In the genomic region with DNA sequence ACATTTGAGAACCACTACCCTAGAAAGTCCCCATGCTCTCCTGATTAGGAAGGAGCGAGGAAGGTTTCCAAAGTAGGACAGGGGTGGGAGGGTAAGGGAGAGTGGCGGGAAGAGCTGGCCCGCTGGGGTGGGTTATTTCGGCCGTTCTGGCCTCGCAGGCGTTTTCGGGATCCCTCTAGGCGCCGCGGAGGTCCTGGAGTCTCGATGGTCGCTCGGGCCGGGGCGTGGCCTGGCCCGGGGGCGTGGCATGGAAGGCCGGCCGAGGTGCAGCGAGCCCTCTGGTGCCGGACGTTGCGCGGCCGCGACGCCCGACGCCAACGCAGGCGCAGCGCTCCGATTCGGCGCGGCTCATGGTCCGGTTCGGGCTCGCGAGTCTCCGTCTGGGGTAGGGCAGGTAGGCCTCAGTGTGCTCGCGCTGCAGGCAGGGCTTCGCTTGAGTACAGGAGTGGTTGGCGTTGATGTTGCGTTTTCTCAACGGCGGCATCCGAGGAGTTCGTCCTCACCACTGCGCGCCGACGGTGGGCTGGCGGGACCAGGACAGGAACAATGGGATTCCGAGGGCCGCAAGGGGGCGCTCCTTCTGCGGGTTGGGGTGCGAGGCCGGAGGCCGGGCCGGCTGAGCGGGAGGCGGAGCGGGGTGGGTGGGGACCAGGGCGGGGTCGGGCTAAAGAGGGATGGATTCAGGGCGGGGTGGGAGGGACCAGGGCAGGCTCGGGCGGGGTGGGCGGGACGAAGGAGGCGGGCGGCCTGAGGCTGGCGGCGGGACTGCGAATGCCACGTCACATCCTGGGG, we compare ENCODE assay signal across 1 cellular context.
A peak's percentile ranks its signal among the peaks of the same experiment; 100 is the strongest.
TF ChIP-seq lines count a peak whose summit lies in the region.

A gene with protein sequence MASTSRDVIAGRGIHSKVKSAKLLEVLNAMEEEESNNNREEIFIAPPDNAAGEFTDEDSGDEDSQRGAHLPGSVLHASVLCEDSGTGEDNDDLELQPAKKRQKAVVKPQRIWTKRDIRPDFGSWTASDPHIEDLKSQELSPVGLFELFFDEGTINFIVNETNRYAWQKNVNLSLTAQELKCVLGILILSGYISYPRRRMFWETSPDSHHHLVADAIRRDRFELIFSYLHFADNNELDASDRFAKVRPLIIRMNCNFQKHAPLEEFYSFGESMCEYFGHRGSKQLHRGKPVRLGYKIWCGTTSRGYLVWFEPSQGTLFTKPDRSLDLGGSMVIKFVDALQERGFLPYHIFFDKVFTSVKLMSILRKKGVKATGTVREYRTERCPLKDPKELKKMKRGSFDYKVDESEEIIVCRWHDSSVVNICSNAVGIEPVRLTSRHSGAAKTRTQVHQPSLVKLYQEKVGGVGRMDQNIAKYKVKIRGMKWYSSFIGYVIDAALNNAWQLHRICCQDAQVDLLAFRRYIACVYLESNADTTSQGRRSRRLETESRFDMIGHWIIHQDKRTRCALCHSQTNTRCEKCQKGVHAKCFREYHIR (plus strand): TSS at position 287 of the 792 bp plus-strand sequence. CDS start 7,628 bp downstream, outside the sequence.

TF ChIP-seq in H1, 55 proteins besides CTCF, POLR2A, EP300 and RAD21 (continued from another document and continues in another):
- peak; percentile 91 for TF ChIP-seq SP2 (IDR thresholded peaks at IDR 0.05; ENCODE audit: low read length)
- TF ChIP-seq RBBP5 (IDR thresholded peaks at IDR 0.05; ENCODE audit: borderline replicate concordance, low read depth, low read length), result peak; percentile 95; the same call in 1 of the 2 replicates
- peak; percentile 34 for TF ChIP-seq NANOG (IDR thresholded peaks at IDR 0.05; ENCODE audit: insufficient read depth, low read depth, low read length, poor library complexity, severe bottlenecking)
- TF ChIP-seq, protein P1, sequence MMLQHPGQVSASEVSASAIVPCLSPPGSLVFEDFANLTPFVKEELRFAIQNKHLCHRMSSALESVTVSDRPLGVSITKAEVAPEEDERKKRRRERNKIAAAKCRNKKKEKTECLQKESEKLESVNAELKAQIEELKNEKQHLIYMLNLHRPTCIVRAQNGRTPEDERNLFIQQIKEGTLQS (IDR thresholded peaks at IDR 0.05; ENCODE audit: insufficient read depth, low read depth, low read length), result 0 out of 2 replicates have a peak, but pooled peaks have one; percentile 15
- no peak for TF ChIP-seq RNF2 (IDR thresholded peaks at IDR 0.05; ENCODE audit: borderline replicate concordance, low read depth, low read length, missing control alignments, poor library complexity, severe bottlenecking)
- no peak for TF ChIP-seq HDAC2 (IDR thresholded peaks at IDR 0.05; ENCODE audit: borderline replicate concordance in 1 of 2, low read depth in 2 of 2, low read length in 2 of 2)
- TF ChIP-seq BRCA1 (IDR thresholded peaks at IDR 0.05; ENCODE audit: low read depth, low read length), result no peak
- TF ChIP-seq TEAD4 (IDR thresholded peaks at IDR 0.05; ENCODE audit: low read depth, low read length), result no peak
- no peak for TF ChIP-seq JUN (IDR thresholded peaks at IDR 0.05; ENCODE audit: low read depth, low read length)
- TF ChIP-seq RXRA (IDR thresholded peaks at IDR 0.05; ENCODE audit: insufficient read depth, low read depth, low read length), result no peak
- no peak for TF ChIP-seq JUND (IDR thresholded peaks at IDR 0.05; ENCODE audit: low read length)
- no peak for TF ChIP-seq TCF12 (IDR thresholded peaks at IDR 0.05; ENCODE audit: low read depth, low read length)
- TF ChIP-seq SP4 (IDR thresholded peaks at IDR 0.05; ENCODE audit: low read length), result peak; percentile 91
- peak; percentile 11; the same call in 1 of the 2 replicates for TF ChIP-seq RFX5 (IDR thresholded peaks at IDR 0.05; ENCODE audit: borderline replicate concordance, low read depth, low read length)
- TF ChIP-seq KDM4A (IDR thresholded peaks at IDR 0.05; ENCODE audit: low read depth, low read length, severe bottlenecking), result peak; percentile 100
- TF ChIP-seq ATF2 (IDR thresholded peaks at IDR 0.05; ENCODE audit: low read length), result 0 out of 2 replicates have a peak, but pooled peaks have one; percentile 39
- TF ChIP-seq HDAC6 (IDR thresholded peaks at IDR 0.05; ENCODE audit: low read depth, low read length), result no peak
- TF ChIP-seq BCL11A (IDR thresholded peaks at IDR 0.05; ENCODE audit: low read depth in 2 of 2, low read length in 2 of 2), result no peak
- peak; percentile 94 for TF ChIP-seq ASH2L (IDR thresholded peaks at IDR 0.05; ENCODE audit: low read length)
- 0 out of 2 replicates have a peak, but pooled peaks have one; percentile 22 for TF ChIP-seq SP1 (IDR thresholded peaks at IDR 0.05; ENCODE audit: low read depth, low read length)
- peak; percentile 50 for TF ChIP-seq SIRT6 (IDR thresholded peaks at IDR 0.05; ENCODE audit: low read length)
- TF ChIP-seq SRF (IDR thresholded peaks at IDR 0.05; ENCODE audit: low read depth, low read length), result no peak
- no peak for TF ChIP-seq KDM5A (IDR thresholded peaks at IDR 0.05; ENCODE audit: low read length)
- TF ChIP-seq CBX5 (IDR thresholded peaks at IDR 0.05; ENCODE audit: low read depth, low read length), result no peak
- TF ChIP-seq, protein P2, sequence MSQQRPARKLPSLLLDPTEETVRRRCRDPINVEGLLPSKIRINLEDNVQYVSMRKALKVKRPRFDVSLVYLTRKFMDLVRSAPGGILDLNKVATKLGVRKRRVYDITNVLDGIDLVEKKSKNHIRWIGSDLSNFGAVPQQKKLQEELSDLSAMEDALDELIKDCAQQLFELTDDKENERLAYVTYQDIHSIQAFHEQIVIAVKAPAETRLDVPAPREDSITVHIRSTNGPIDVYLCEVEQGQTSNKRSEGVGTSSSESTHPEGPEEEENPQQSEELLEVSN (IDR thresholded peaks at IDR 0.05), result peak; percentile 39
- no peak for TF ChIP-seq CHD2 (IDR thresholded peaks at IDR 0.05; ENCODE audit: low read length)
- TF ChIP-seq CTBP2 (IDR thresholded peaks at IDR 0.05; ENCODE audit: borderline replicate concordance, insufficient read depth, insufficient read length, low read length), result no peak
- peak; percentile 99 for TF ChIP-seq POLR2AphosphoS5 (IDR thresholded peaks at IDR 0.05; ENCODE audit: low read depth, low read length)
- no peak for TF ChIP-seq POU5F1 (IDR thresholded peaks at IDR 0.05; ENCODE audit: low read depth, low read length)
- TF ChIP-seq NRF1 (IDR thresholded peaks at IDR 0.05; ENCODE audit: low read depth, low read length), result no peak
- peak; percentile 93 for TF ChIP-seq TAF7 (optimal IDR thresholded peaks at IDR 0.05; ENCODE audit: borderline replicate concordance, low read depth, low read length)
- TF ChIP-seq USF2 (IDR thresholded peaks at IDR 0.05; ENCODE audit: low read length), result no peak
- no peak for TF ChIP-seq MAFK (IDR thresholded peaks at IDR 0.05; ENCODE audit: low read depth, low read length)
- 0 out of 4 replicates have a peak, but pooled peaks of 1 of the 2 experiments have one; percentile 36 for TF ChIP-seq SIN3A (conservative IDR thresholded peaks at IDR 0.05 in 1 of 2, IDR thresholded peaks at IDR 0.05 in 1 of 2; ENCODE audit: low read depth in 1 of 2, low read length in 2 of 2)
- peak; percentile 86 for TF ChIP-seq TBP (IDR thresholded peaks at IDR 0.05; ENCODE audit: low read depth, low read length)
- peak; percentile 78; the same call in 1 of the 2 replicates for TF ChIP-seq CREB1 (IDR thresholded peaks at IDR 0.05)
- TF ChIP-seq BACH1 (IDR thresholded peaks at IDR 0.05; ENCODE audit: low read length), result no peak
- TF ChIP-seq EGR1 (IDR thresholded peaks at IDR 0.05; ENCODE audit: borderline replicate concordance, low read depth, low read length), result peak; percentile 63
- no peak for TF ChIP-seq SIX5 (IDR thresholded peaks at IDR 0.05; ENCODE audit: low read depth, low read length)
- peak; percentile 65; the same call in 1 of the 2 replicates for TF ChIP-seq GTF2F1 (IDR thresholded peaks at IDR 0.05; ENCODE audit: borderline replicate concordance, low read depth, low read length)
- TF ChIP-seq CEBPB (IDR thresholded peaks at IDR 0.05; ENCODE audit: low read depth, low read length), result no peak
- no peak for TF ChIP-seq FOSL1 (IDR thresholded peaks at IDR 0.05; ENCODE audit: insufficient read depth, low read depth, low read length)
- no peak for TF ChIP-seq GABPA (IDR thresholded peaks at IDR 0.05; ENCODE audit: borderline replicate concordance, insufficient read depth, low read length)
- TF ChIP-seq, protein P3, sequence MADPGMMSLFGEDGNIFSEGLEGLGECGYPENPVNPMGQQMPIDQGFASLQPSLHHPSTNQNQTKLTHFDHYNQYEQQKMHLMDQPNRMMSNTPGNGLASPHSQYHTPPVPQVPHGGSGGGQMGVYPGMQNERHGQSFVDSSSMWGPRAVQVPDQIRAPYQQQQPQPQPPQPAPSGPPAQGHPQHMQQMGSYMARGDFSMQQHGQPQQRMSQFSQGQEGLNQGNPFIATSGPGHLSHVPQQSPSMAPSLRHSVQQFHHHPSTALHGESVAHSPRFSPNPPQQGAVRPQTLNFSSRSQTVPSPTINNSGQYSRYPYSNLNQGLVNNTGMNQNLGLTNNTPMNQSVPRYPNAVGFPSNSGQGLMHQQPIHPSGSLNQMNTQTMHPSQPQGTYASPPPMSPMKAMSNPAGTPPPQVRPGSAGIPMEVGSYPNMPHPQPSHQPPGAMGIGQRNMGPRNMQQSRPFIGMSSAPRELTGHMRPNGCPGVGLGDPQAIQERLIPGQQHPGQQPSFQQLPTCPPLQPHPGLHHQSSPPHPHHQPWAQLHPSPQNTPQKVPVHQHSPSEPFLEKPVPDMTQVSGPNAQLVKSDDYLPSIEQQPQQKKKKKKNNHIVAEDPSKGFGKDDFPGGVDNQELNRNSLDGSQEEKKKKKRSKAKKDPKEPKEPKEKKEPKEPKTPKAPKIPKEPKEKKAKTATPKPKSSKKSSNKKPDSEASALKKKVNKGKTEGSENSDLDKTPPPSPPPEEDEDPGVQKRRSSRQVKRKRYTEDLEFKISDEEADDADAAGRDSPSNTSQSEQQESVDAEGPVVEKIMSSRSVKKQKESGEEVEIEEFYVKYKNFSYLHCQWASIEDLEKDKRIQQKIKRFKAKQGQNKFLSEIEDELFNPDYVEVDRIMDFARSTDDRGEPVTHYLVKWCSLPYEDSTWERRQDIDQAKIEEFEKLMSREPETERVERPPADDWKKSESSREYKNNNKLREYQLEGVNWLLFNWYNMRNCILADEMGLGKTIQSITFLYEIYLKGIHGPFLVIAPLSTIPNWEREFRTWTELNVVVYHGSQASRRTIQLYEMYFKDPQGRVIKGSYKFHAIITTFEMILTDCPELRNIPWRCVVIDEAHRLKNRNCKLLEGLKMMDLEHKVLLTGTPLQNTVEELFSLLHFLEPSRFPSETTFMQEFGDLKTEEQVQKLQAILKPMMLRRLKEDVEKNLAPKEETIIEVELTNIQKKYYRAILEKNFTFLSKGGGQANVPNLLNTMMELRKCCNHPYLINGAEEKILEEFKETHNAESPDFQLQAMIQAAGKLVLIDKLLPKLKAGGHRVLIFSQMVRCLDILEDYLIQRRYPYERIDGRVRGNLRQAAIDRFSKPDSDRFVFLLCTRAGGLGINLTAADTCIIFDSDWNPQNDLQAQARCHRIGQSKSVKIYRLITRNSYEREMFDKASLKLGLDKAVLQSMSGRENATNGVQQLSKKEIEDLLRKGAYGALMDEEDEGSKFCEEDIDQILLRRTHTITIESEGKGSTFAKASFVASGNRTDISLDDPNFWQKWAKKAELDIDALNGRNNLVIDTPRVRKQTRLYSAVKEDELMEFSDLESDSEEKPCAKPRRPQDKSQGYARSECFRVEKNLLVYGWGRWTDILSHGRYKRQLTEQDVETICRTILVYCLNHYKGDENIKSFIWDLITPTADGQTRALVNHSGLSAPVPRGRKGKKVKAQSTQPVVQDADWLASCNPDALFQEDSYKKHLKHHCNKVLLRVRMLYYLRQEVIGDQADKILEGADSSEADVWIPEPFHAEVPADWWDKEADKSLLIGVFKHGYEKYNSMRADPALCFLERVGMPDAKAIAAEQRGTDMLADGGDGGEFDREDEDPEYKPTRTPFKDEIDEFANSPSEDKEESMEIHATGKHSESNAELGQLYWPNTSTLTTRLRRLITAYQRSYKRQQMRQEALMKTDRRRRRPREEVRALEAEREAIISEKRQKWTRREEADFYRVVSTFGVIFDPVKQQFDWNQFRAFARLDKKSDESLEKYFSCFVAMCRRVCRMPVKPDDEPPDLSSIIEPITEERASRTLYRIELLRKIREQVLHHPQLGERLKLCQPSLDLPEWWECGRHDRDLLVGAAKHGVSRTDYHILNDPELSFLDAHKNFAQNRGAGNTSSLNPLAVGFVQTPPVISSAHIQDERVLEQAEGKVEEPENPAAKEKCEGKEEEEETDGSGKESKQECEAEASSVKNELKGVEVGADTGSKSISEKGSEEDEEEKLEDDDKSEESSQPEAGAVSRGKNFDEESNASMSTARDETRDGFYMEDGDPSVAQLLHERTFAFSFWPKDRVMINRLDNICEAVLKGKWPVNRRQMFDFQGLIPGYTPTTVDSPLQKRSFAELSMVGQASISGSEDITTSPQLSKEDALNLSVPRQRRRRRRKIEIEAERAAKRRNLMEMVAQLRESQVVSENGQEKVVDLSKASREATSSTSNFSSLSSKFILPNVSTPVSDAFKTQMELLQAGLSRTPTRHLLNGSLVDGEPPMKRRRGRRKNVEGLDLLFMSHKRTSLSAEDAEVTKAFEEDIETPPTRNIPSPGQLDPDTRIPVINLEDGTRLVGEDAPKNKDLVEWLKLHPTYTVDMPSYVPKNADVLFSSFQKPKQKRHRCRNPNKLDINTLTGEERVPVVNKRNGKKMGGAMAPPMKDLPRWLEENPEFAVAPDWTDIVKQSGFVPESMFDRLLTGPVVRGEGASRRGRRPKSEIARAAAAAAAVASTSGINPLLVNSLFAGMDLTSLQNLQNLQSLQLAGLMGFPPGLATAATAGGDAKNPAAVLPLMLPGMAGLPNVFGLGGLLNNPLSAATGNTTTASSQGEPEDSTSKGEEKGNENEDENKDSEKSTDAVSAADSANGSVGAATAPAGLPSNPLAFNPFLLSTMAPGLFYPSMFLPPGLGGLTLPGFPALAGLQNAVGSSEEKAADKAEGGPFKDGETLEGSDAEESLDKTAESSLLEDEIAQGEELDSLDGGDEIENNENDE (IDR thresholded peaks at IDR 0.05; ENCODE audit: insufficient replicate concordance, low read length), result no peak
- TF ChIP-seq PHF8 (conservative IDR thresholded peaks at IDR 0.05; ENCODE audit: low read depth, low read length), result peak; percentile 100
- no peak for TF ChIP-seq KDM1A (IDR thresholded peaks at IDR 0.05; ENCODE audit: borderline replicate concordance, low read length)
- no peak for TF ChIP-seq SAP30 (IDR thresholded peaks at IDR 0.05; ENCODE audit: insufficient read depth, insufficient replicate concordance, low read length)
- no peak for TF ChIP-seq SUZ12 (IDR thresholded peaks at IDR 0.05; ENCODE audit: low read length)
- TF ChIP-seq EZH2 (IDR thresholded peaks at IDR 0.05; ENCODE audit: low read depth, low read length, severe bottlenecking), result no peak
